In genomic region chr6:14883921-14884320, GRCh38 we compare ENCODE assay signal across 13 cellular contexts.
A peak's percentile ranks its signal among the peaks of the same experiment; 100 is the strongest.
DNase-seq lines count a peak whose midpoint lies in the region; ATAC-seq and TF ChIP-seq lines count a peak whose summit lies in the region.
"Had no signal": no experiment of that assay in that cellular context is flagged by ENCODE, and none has a peak within 500 bp of the region (broad histone marks: within the 10 kb centered on the region; RNA-seq: fewer than 3 reads in every experiment).

No MANE protein-coding gene starts in this region.

- no peak for TF ChIP-seq CTCF in fibroblast of villous mesenchyme (IDR thresholded peaks at IDR 0.05; ENCODE audit: insufficient read depth, low read depth, low read length)

- no peak overlapping the region for H3K27ac Mint-ChIP-seq in activated CD8-positive, alpha-beta T cell treated with anti-CD3 and anti-CD28 coated beads, Interleukin-2, amount 10 ng/mL, durations not matched to agents 7 days and 5 days
- H3K27ac Mint-ChIP-seq: activated CD4-positive, alpha-beta T cell treated with anti-CD3 and anti-CD28 coated beads, Interleukin-2, amount 10 ng/mL, durations not matched to agents 24 days and 14 days; activated T-helper 2 cell treated with anti-CD3 and anti-CD28 coated beads, Interferon-gamma antibody, Interleukin-2, Interleukin-4, amounts not matched to agents 10 μg/mL and 5 μg/mL and 100 μg/mL, durations not matched to agents 14 hours and 24 hours and 36 hours; CD8-positive, alpha-beta T cell had no signal

- ATAC-seq in GM18511 (IDR thresholded peaks at IDR 0.05; ENCODE audit: unreplicated experiment) (no peak), GM21529 (IDR thresholded peaks at IDR 0.05; ENCODE audit: unreplicated experiment) (no peak), GM18909 (IDR thresholded peaks at IDR 0.05; ENCODE audit: poor library complexity, unreplicated experiment) (no peak)
- ATAC-seq in activated CD8-positive, alpha-beta T cell treated with anti-CD3 and anti-CD28 coated beads, Interleukin-2, amount 10 ng/mL, durations not matched to agents 7 days and 5 days, result no peak
- ATAC-seq: CD8-positive, alpha-beta T cell; natural killer cell treated with Interleukin-12 subunit alpha and Interleukin-12 subunit beta and Interleukin-15 and Interleukin-18, amount 100 ng/mL, for 72 hours had no signal

- no peaks in the 10 kb centered on the region for H3K4me1 Mint-ChIP-seq in activated CD8-positive, alpha-beta T cell treated with anti-CD3 and anti-CD28 coated beads, Interleukin-2, amount 10 ng/mL, durations not matched to agents 7 days and 5 days (ENCODE audit: low read depth)

- H3K27me3 Mint-ChIP-seq in activated CD8-positive, alpha-beta T cell treated with anti-CD3 and anti-CD28 coated beads, Interleukin-2, amount 10 ng/mL, durations not matched to agents 7 days and 5 days (ENCODE audit: low read depth), result no peaks in the 10 kb centered on the region
- H3K27me3 Mint-ChIP-seq: activated CD4-positive, alpha-beta T cell treated with anti-CD3 and anti-CD28 coated beads, Interleukin-2, amount 10 ng/mL, durations not matched to agents 24 days and 14 days; natural killer cell treated with Interleukin-12 subunit alpha and Interleukin-12 subunit beta and Interleukin-15 and Interleukin-18, amount 100 ng/mL, for 72 hours had no signal

- no peaks in the 10 kb centered on the region for H3K9me3 Mint-ChIP-seq in activated CD8-positive, alpha-beta T cell treated with anti-CD3 and anti-CD28 coated beads, Interleukin-2, amount 10 ng/mL, durations not matched to agents 7 days and 5 days (ENCODE audit: insufficient read depth)
- H3K9me3 Mint-ChIP-seq: activated CD4-positive, alpha-beta T cell treated with anti-CD3 and anti-CD28 coated beads, Interleukin-2, amount 10 ng/mL, durations not matched to agents 24 days and 14 days; activated T-helper 2 cell treated with anti-CD3 and anti-CD28 coated beads, Interferon-gamma antibody, Interleukin-2, Interleukin-4, amounts not matched to agents 10 μg/mL and 5 μg/mL and 100 μg/mL, durations not matched to agents 14 hours and 24 hours and 36 hours; CD8-positive, alpha-beta T cell; natural killer cell treated with Interleukin-12 subunit alpha and Interleukin-12 subunit beta and Interleukin-15 and Interleukin-18, amount 100 ng/mL, for 72 hours had no signal

- H3K4me3 ChIP-seq in fibroblast of villous mesenchyme (ENCODE audit: low read depth, low read length), result no peak overlapping the region
- H3K4me3 ChIP-seq: cardiac muscle cell had no signal

- CTCF ChIA-PET in activated CD8-positive, alpha-beta T cell treated with anti-CD3 and anti-CD28 coated beads, Interleukin-2, amount 10 ng/mL, durations not matched to agents 7 days and 5 days (lab: Charles Lee), result no interaction called here

- no peak overlapping the region for H3K4me3 Mint-ChIP-seq in activated CD8-positive, alpha-beta T cell treated with anti-CD3 and anti-CD28 coated beads, Interleukin-2, amount 10 ng/mL, durations not matched to agents 7 days and 5 days
- H3K4me3 Mint-ChIP-seq: activated CD4-positive, alpha-beta T cell treated with anti-CD3 and anti-CD28 coated beads, Interleukin-2, amount 10 ng/mL, durations not matched to agents 24 days and 14 days; CD8-positive, alpha-beta T cell; natural killer cell treated with Interleukin-12 subunit alpha and Interleukin-12 subunit beta and Interleukin-15 and Interleukin-18, amount 100 ng/mL, for 72 hours had no signal

- H3K36me3 Mint-ChIP-seq in activated CD8-positive, alpha-beta T cell treated with anti-CD3 and anti-CD28 coated beads, Interleukin-2, amount 10 ng/mL, durations not matched to agents 7 days and 5 days (ENCODE audit: low read depth), result peaks cover under 1% of the 10 kb centered on the region
- H3K36me3 Mint-ChIP-seq: CD8-positive, alpha-beta T cell; natural killer cell treated with Interleukin-12 subunit alpha and Interleukin-12 subunit beta and Interleukin-15 and Interleukin-18, amount 100 ng/mL, for 72 hours had no signal

- DNase-seq in AG08395 (ENCODE audit: low spot score), result peak; percentile 41
- DNase-seq in GM03348 (ENCODE audit: low spot score), result peak; percentile 54
- DNase-seq in NOMO-1 (lab: John Stamatoyannopoulos, UW; ENCODE audit: unreplicated experiment in 2 of 2), result peak; percentile 73 to 83
- peak; percentile 66 for DNase-seq in fibroblast of villous mesenchyme (ENCODE audit: low read depth)
- DNase-seq in activated CD8-positive, alpha-beta T cell treated with anti-CD3 and anti-CD28 coated beads, Interleukin-2, amount 10 ng/mL, durations not matched to agents 7 days and 5 days, result no peak
- DNase-seq: activated CD4-positive, alpha-beta T cell treated with anti-CD3 and anti-CD28 coated beads, Interleukin-2, amount 10 ng/mL, durations not matched to agents 24 days and 14 days; CD8-positive, alpha-beta T cell had no signal

- POLR2A ChIA-PET in activated CD8-positive, alpha-beta T cell treated with anti-CD3 and anti-CD28 coated beads, Interleukin-2, amount 10 ng/mL, durations not matched to agents 7 days and 5 days (lab: Charles Lee), result interaction anchor here (0.7 kb wide), 1 partner anchor 23 kb away, joined by 3 read pairs; no protein-coding TSS in a partner anchor
